Comparison of ENCODE assay signal across 1 cellular context in the genomic region with DNA sequence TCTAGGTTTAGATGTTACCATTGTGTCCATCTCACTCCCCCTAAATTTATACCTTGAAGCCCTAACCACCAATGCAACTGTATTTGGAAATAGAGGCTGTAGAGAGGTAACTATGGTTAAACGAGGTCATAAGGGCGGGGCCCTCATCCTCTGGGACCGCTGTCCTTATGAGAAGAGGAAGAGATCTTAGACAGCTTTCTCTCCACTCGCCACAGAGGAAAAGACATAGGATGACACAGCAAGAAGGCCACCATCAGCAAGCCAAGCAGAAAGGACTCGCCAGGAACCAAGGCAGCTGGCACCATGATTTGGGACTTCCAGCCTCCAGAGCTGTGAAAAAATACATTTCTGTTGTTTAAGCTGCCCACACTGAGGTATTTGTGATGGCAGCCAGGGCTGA.
TF ChIP-seq lines count a peak whose summit lies in the region.

No MANE protein-coding gene starts in this region.

TF ChIP-seq in GM23338, 12 proteins besides CTCF, POLR2A, EP300 and RAD21 (continued from another document):
- TF ChIP-seq, protein P1, sequence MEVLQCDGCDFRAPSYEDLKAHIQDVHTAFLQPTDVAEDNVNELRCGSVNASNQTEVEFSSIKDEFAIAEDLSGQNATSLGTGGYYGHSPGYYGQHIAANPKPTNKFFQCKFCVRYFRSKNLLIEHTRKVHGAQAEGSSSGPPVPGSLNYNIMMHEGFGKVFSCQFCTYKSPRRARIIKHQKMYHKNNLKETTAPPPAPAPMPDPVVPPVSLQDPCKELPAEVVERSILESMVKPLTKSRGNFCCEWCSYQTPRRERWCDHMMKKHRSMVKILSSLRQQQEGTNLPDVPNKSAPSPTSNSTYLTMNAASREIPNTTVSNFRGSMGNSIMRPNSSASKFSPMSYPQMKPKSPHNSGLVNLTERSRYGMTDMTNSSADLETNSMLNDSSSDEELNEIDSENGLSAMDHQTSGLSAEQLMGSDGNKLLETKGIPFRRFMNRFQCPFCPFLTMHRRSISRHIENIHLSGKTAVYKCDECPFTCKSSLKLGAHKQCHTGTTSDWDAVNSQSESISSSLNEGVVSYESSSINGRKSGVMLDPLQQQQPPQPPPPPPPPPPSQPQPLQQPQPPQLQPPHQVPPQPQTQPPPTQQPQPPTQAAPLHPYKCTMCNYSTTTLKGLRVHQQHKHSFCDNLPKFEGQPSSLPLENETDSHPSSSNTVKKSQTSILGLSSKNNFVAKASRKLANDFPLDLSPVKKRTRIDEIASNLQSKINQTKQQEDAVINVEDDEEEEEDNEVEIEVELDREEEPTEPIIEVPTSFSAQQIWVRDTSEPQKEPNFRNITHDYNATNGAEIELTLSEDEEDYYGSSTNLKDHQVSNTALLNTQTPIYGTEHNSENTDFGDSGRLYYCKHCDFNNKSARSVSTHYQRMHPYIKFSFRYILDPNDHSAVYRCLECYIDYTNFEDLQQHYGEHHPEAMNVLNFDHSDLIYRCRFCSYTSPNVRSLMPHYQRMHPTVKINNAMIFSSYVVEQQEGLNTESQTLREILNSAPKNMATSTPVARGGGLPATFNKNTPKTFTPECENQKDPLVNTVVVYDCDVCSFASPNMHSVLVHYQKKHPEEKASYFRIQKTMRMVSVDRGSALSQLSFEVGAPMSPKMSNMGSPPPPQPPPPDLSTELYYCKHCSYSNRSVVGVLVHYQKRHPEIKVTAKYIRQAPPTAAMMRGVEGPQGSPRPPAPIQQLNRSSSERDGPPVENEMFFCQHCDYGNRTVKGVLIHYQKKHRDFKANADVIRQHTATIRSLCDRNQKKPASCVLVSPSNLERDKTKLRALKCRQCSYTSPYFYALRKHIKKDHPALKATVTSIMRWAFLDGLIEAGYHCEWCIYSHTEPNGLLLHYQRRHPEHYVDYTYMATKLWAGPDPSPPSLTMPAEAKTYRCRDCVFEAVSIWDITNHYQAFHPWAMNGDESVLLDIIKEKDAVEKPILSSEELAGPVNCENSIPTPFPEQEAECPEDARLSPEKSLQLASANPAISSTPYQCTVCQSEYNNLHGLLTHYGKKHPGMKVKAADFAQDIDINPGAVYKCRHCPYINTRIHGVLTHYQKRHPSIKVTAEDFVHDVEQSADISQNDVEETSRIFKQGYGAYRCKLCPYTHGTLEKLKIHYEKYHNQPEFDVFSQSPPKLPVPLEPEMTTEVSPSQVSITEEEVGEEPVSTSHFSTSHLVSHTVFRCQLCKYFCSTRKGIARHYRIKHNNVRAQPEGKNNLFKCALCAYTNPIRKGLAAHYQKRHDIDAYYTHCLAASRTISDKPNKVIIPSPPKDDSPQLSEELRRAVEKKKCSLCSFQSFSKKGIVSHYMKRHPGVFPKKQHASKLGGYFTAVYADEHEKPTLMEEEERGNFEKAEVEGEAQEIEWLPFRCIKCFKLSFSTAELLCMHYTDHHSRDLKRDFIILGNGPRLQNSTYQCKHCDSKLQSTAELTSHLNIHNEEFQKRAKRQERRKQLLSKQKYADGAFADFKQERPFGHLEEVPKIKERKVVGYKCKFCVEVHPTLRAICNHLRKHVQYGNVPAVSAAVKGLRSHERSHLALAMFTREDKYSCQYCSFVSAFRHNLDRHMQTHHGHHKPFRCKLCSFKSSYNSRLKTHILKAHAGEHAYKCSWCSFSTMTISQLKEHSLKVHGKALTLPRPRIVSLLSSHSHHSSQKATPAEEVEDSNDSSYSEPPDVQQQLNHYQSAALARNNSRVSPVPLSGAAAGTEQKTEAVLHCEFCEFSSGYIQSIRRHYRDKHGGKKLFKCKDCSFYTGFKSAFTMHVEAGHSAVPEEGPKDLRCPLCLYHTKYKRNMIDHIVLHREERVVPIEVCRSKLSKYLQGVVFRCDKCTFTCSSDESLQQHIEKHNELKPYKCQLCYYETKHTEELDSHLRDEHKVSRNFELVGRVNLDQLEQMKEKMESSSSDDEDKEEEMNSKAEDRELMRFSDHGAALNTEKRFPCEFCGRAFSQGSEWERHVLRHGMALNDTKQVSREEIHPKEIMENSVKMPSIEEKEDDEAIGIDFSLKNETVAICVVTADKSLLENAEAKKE (CRISPR knock-in tag; IDR thresholded peaks at IDR 0.05), result no peak
- TF ChIP-seq STAT1 (IDR thresholded peaks at IDR 0.05; ENCODE audit: unreplicated experiment), result no peak
- TF ChIP-seq, protein P2, sequence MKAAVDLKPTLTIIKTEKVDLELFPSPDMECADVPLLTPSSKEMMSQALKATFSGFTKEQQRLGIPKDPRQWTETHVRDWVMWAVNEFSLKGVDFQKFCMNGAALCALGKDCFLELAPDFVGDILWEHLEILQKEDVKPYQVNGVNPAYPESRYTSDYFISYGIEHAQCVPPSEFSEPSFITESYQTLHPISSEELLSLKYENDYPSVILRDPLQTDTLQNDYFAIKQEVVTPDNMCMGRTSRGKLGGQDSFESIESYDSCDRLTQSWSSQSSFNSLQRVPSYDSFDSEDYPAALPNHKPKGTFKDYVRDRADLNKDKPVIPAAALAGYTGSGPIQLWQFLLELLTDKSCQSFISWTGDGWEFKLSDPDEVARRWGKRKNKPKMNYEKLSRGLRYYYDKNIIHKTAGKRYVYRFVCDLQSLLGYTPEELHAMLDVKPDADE (IDR thresholded peaks at IDR 0.05), result no peak
- no peak for TF ChIP-seq CREB1 (CRISPR knock-in tag; IDR thresholded peaks at IDR 0.05; ENCODE audit: low read depth)
- TF ChIP-seq NANOG (IDR thresholded peaks at IDR 0.05; ENCODE audit: borderline replicate concordance), result no peak
